24 cellular contexts compared by ENCODE assay signal in the genomic region with DNA sequence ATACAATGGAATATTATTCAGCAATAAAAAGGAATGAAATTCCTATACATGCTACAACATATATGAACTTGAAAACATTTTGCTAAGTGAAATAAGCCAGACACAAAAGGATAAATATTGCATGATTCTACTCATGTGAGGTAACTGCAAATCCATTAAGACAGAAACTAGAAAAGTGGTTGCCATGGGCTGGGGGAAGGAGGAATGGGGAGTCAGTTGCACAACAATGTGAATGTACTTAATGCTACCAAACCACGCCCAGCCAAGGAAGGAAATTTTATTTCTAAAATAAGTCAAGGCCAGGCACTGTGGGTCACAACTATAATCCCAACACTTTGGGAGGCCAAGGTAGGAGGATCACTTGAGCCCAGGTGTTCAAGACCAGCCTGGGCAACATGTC. TPM values are rescaled to one million over a fixed set of nuclear protein-coding genes. Genes with fewer than 3 reads are reported as not detected.
"Had no signal": no experiment of that assay in that cellular context is flagged by ENCODE, and none has a peak within 500 bp of the region (broad histone marks: within the 10 kb centered on the region; RNA-seq: fewer than 3 reads in every experiment).

No MANE protein-coding gene starts in this region.

- H3K27me3 Mint-ChIP-seq: activated B cell treated with CpG ODN at 0.5 μM for 24 hours; activated CD4-positive, alpha-beta memory T cell treated with anti-CD3 and anti-CD28 coated beads for 36 hours; activated naive CD4-positive, alpha-beta T cell treated with anti-CD3 and anti-CD28 coated beads, Interleukin-2, amount 50 U/mL, for 24 hours; memory B cell; naive B cell; progenitor cell of endocrine pancreas; stimulated activated naive CD8-positive, alpha-beta T cell treated with anti-CD3 and anti-CD28 coated beads, Interleukin-15, Interleukin-2, amounts not matched to agents 100 ng/mL and 50 ng/mL, for 24 hours had no signal

- FAIRE-seq: bronchial epithelial cell had no signal

- H3K4me3 Mint-ChIP-seq: activated B cell treated with CpG ODN at 0.5 μM for 24 hours; activated CD4-positive, alpha-beta memory T cell treated with anti-CD3 and anti-CD28 coated beads for 36 hours; activated naive CD4-positive, alpha-beta T cell treated with anti-CD3 and anti-CD28 coated beads, Interleukin-2, amount 50 U/mL, for 24 hours; memory B cell; naive B cell; neural crest cell; stimulated activated naive CD8-positive, alpha-beta T cell treated with anti-CD3 and anti-CD28 coated beads, Interleukin-15, Interleukin-2, amounts not matched to agents 100 ng/mL and 50 ng/mL, for 24 hours; T-helper 2 cell treated with Interferon-gamma antibody and Interleukin-4, amounts not matched to agents 5 μg/mL and 100 μg/mL, for 36 hours had no signal

- ATAC-seq: gastrocnemius medialis, heart right ventricle, mucosa of descending colon had no signal

- H3K4me3 ChIP-seq: adrenal gland, gastrocnemius medialis, heart right ventricle, mucosa of descending colon, right atrium auricular region, skin epidermis had no signal

- H3K27ac Mint-ChIP-seq: activated B cell treated with CpG ODN at 0.5 μM for 24 hours; activated CD4-positive, alpha-beta memory T cell treated with anti-CD3 and anti-CD28 coated beads for 36 hours; activated naive CD4-positive, alpha-beta T cell treated with anti-CD3 and anti-CD28 coated beads, Interleukin-2, amount 50 U/mL, for 24 hours; memory B cell; progenitor cell of endocrine pancreas; stimulated activated naive CD8-positive, alpha-beta T cell treated with anti-CD3 and anti-CD28 coated beads, Interleukin-15, Interleukin-2, amounts not matched to agents 100 ng/mL and 50 ng/mL, for 24 hours; T-helper 2 cell treated with Interferon-gamma antibody and Interleukin-4, amounts not matched to agents 5 μg/mL and 100 μg/mL, for 36 hours had no signal

- H3K27ac ChIP-seq: adrenal gland, gastrocnemius medialis, heart right ventricle, right atrium auricular region, skin epidermis had no signal

- H3K4me1 ChIP-seq: adrenal gland, gastrocnemius medialis, heart right ventricle, right atrium auricular region had no signal

- H3K9me3 Mint-ChIP-seq: activated B cell treated with CpG ODN at 0.5 μM for 24 hours; activated CD4-positive, alpha-beta memory T cell treated with anti-CD3 and anti-CD28 coated beads for 36 hours; activated naive CD4-positive, alpha-beta T cell treated with anti-CD3 and anti-CD28 coated beads, Interleukin-2, amount 50 U/mL, for 24 hours; memory B cell; naive B cell; neural crest cell; stimulated activated naive CD8-positive, alpha-beta T cell treated with anti-CD3 and anti-CD28 coated beads, Interleukin-15, Interleukin-2, amounts not matched to agents 100 ng/mL and 50 ng/mL, for 24 hours; T-helper 2 cell treated with Interferon-gamma antibody and Interleukin-4, amounts not matched to agents 5 μg/mL and 100 μg/mL, for 36 hours had no signal

- H3K4me1 Mint-ChIP-seq: activated B cell treated with CpG ODN at 0.5 μM for 24 hours, memory B cell, naive B cell, neural crest cell had no signal

- H3K27me3 ChIP-seq: adrenal gland, gastrocnemius medialis, heart right ventricle, right atrium auricular region had no signal

- DNase-seq: activated B cell treated with CpG ODN at 0.5 μM for 24 hours; activated CD4-positive, alpha-beta memory T cell treated with anti-CD3 and anti-CD28 coated beads for 36 hours; activated CD4-positive, alpha-beta T cell treated with anti-CD3 and anti-CD28 coated beads for 4 hours; activated gamma-delta T cell; cerebellar nuclear complex; cortex of kidney; effector CD4-positive, alpha-beta T cell; gastrocnemius medialis; heart right ventricle; mucosa of descending colon; naive B cell; trophoblast cell had no signal

- H3K9me3 ChIP-seq: adrenal gland, gastrocnemius medialis, heart right ventricle, mucosa of descending colon, right atrium auricular region had no signal

RNA-seq across cellular contexts. Expression of gene AMIGO3, which starts 14.1 kb away (rescaled TPM):
- total RNA-seq: activated B cell treated with CpG ODN at 0.5 μM for 24 hours; activated CD4-positive, alpha-beta memory T cell treated with anti-CD3 and anti-CD28 coated beads for 36 hours; bronchial epithelial cell; liver; mucosa of descending colon had no signal
- polyA plus RNA-seq: fibroblast of lung had no signal
